ENCODE assay signal across 9 cellular contexts in the genomic region with DNA sequence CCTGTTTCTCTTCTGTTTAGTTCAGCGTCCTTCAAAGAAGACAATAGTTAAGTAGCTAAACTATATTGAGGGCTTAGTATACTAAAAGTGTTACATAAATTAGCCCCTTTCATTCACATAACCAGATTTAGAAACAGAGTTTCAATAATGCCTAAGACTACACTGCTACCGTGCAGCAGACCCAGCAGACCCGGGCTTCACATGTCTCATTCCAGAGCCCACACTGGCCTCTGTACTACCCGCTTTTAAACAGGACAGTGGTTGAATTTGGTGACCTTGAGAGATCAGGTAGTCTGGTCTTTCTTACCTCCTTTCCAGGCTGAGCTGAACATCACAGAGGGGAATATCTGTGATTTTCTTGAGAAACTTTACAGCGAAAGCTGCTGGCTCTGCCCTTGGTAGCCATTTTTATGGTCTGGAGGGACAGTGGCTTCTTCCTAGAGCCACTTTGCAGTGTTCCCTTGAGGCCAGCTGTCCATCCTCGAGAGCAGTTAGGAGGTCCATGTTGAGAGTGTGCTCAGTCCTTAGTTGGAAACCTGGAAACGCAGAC. TPM values are rescaled to one million over a fixed set of nuclear protein-coding genes. Genes with fewer than 3 reads are reported as not detected.
DNase-seq lines count a peak whose midpoint lies in the region; ATAC-seq, FAIRE-seq and TF ChIP-seq lines count a peak whose summit lies in the region.
"Had no signal": no experiment of that assay in that cellular context is flagged by ENCODE, and none has a peak within 500 bp of the region (broad histone marks: within the 10 kb centered on the region; RNA-seq: fewer than 3 reads in every experiment).

No MANE protein-coding gene starts in this region.

- no peak overlapping the region for H3K9ac ChIP-seq in muscle layer of colon (ENCODE audit: low read length)

- no peaks in the 10 kb centered on the region for H4K20me1 ChIP-seq in GM23338 (replicated peaks; ENCODE audit: insufficient read depth)

- no peaks in the 10 kb centered on the region for H3K9me3 Mint-ChIP-seq in GM23338
- H3K9me3 Mint-ChIP-seq in activated naive CD8-positive, alpha-beta T cell (ENCODE audit: low read depth), result no peaks in the 10 kb centered on the region

- H3K4me1 Mint-ChIP-seq in GM23338, result peaks cover 18% of the 10 kb centered on the region
- peaks cover 95% of the 10 kb centered on the region for H3K4me1 Mint-ChIP-seq in activated naive CD8-positive, alpha-beta T cell (ENCODE audit: low read depth)

- H3K4me3 Mint-ChIP-seq in GM23338, result no peak overlapping the region
- peak overlapping the region; percentile 80 for H3K4me3 Mint-ChIP-seq in activated naive CD8-positive, alpha-beta T cell

- H3F3A ChIP-seq in GM23338 (replicated peaks; ENCODE audit: low read depth), result no peaks in the 10 kb centered on the region

- H3K27ac Mint-ChIP-seq in GM23338, result no peak overlapping the region
- H3K27ac Mint-ChIP-seq in activated naive CD8-positive, alpha-beta T cell, result peak overlapping the region; percentile 98

- no peak for TF ChIP-seq CTCF in AG04450 (IDR thresholded peaks at IDR 0.05; ENCODE audit: low read depth, low read length)
- no peak for TF ChIP-seq CTCF in GM23338 (conservative IDR thresholded peaks at IDR 0.05; ENCODE audit: low read depth in 2 of 2)

- H3K36me3 ChIP-seq in GM23338 (ENCODE audit: insufficient read depth) (no peaks in the 10 kb centered on the region), muscle layer of colon (ENCODE audit: insufficient read depth, low read length) (peaks cover 8% of the 10 kb centered on the region), H7 (replicated peaks; ENCODE audit: control insufficient read depth, insufficient read depth, low read length) (no peaks in the 10 kb centered on the region)

- ATAC-seq in GM23338, result no peak

- CTCF ChIA-PET in AG04450 (lab: Charles Lee), result interaction anchor here (1.0 to 1.9 kb wide), 5 partner anchors 11 to 75 kb away, joined by 4 to 9 read pairs (median 4); no protein-coding TSS in a partner anchor

- no peaks in the 10 kb centered on the region for H3K9me3 ChIP-seq in AG04450 (ENCODE audit: control insufficient read depth, insufficient read depth, low read length)
- no peaks in the 10 kb centered on the region for H3K9me3 ChIP-seq in muscle layer of colon (ENCODE audit: low read length)

- peaks cover 2% of the 10 kb centered on the region for H3K27me3 Mint-ChIP-seq in GM23338 (ENCODE audit: insufficient read depth, low read depth, poor library complexity)
- no peaks in the 10 kb centered on the region for H3K27me3 Mint-ChIP-seq in activated naive CD8-positive, alpha-beta T cell

- H3K4me1 ChIP-seq in GM23338 (ENCODE audit: insufficient read depth) (peaks cover 7% of the 10 kb centered on the region), muscle layer of colon (ENCODE audit: insufficient read depth, low read length) (peaks cover 91% of the 10 kb centered on the region)

- H3K4me3 ChIP-seq in AG04450 (ENCODE audit: low read depth, low read length) (0 out of 2 replicates have a peak overlapping the region, but pooled peaks have one; percentile 13), GM23338 (no peak overlapping the region), muscle layer of colon (ENCODE audit: low read depth in 1 of 2, low read length in 2 of 2) (peak overlapping the region in 1 of 2 donors; percentile 10), H7 (ENCODE audit: insufficient read depth, low read depth, low read length) (no peak overlapping the region)

- H3K27me3 ChIP-seq in AG04450 (ENCODE audit: control insufficient read depth, insufficient read depth, low read length) (no peaks in the 10 kb centered on the region), GM23338 (ENCODE audit: insufficient read depth) (no peaks in the 10 kb centered on the region), muscle layer of colon (ENCODE audit: control insufficient read depth in 1 of 2, insufficient read depth in 2 of 2, low read length in 2 of 2) (no peaks in the 10 kb centered on the region), H7 (ENCODE audit: control insufficient read depth, insufficient read depth, low read length) (no peaks in the 10 kb centered on the region; the same call in 1 of the 2 replicates)

- H3K36me3 Mint-ChIP-seq in GM23338 (ENCODE audit: low read depth), result no peaks in the 10 kb centered on the region
- peaks cover 9% of the 10 kb centered on the region for H3K36me3 Mint-ChIP-seq in activated naive CD8-positive, alpha-beta T cell

- POLR2A ChIA-PET in AG04450 (lab: Yijun Ruan, JAX), result interaction anchor here (0.5 to 2.7 kb wide), 13 partner anchors 9 to 80 kb away, joined by 3 to 20 read pairs (median 3); partner anchors contain the start of gene IRF1

- no peaks in the 10 kb centered on the region for H3K9me2 ChIP-seq in GM23338 (ENCODE audit: insufficient read depth)

- H3K79me2 ChIP-seq in GM23338 (replicated peaks; ENCODE audit: insufficient read depth), result no peaks in the 10 kb centered on the region

- no peak for FAIRE-seq in urothelium cell line (lab: Jason Lieb, UNC)
- FAIRE-seq: G401.6 had no signal

- H3K27ac ChIP-seq in AG04450 (ENCODE audit: low read depth, low read length) (peak overlapping the region; percentile 98), GM23338 (ENCODE audit: low read depth) (no peak overlapping the region), muscle layer of colon (ENCODE audit: low read depth, low read length) (peak overlapping the region; percentile 79)

- H2AFZ ChIP-seq in GM23338, result peak overlapping the region; percentile 38

- DNase-seq in AG04450 (ENCODE audit: low read depth, low spot score) (no peak), GM23338 (ENCODE audit: low spot score) (no peak), H7 (no peak), OCI-M1 (lab: John Stamatoyannopoulos, UW) (no peak), urothelium cell line (ENCODE audit: low spot score) (no peak)
- no peak for DNase-seq in effector CD4-positive, alpha-beta T cell

- H3K4me2 ChIP-seq in GM23338, result no peak overlapping the region

TF ChIP-seq in GM23338, 12 proteins besides CTCF, POLR2A, EP300 and RAD21 (continues in another document):
- TF ChIP-seq POLR2AphosphoS5 (IDR thresholded peaks at IDR 0.05; ENCODE audit: low read depth) (no peak), NANOG (IDR thresholded peaks at IDR 0.05; ENCODE audit: borderline replicate concordance) (no peak), EZH2phosphoT487 (IDR thresholded peaks at IDR 0.05; ENCODE audit: unreplicated experiment) (no peak), ZNF331 (CRISPR knock-in tag; IDR thresholded peaks at IDR 0.05; ENCODE audit: low read depth) (no peak), EZH2 (IDR thresholded peaks at IDR 0.05; ENCODE audit: low read depth, unreplicated experiment) (no peak), ZNF114 (CRISPR knock-in tag; IDR thresholded peaks at IDR 0.05) (no peak), JUNB (IDR thresholded peaks at IDR 0.05; ENCODE audit: unreplicated experiment) (no peak), REST (IDR thresholded peaks at IDR 0.05; ENCODE audit: unreplicated experiment) (no peak), STAT1 (IDR thresholded peaks at IDR 0.05; ENCODE audit: unreplicated experiment) (no peak), CREB1 (CRISPR knock-in tag; IDR thresholded peaks at IDR 0.05; ENCODE audit: low read depth) (no peak), ETS1 (IDR thresholded peaks at IDR 0.05) (no peak)

RNA-seq across cellular contexts. Expression of gene SLC22A5, which starts 56.5 kb away (rescaled TPM):
- polyA plus RNA-seq in AG04450 (2011; rRNA removed), result 6.9 TPM in 2 replicates
- 9.6 and 13.4 TPM in 2 replicates for polyA minus RNA-seq in AG04450 (2011; rRNA and poly(A)+ RNA removed)
- 2.4 and 4.8 TPM in 2 replicates for total RNA-seq in GM23338 (2014; rRNA removed; shearing (Covaris generic))
- 1.7 and 1.9 TPM in 2 replicates for polyA plus RNA-seq in GM23338 (2016; fragmentation: Nextera tagmentation; extraction: Ambion mirVana)
- 0.76 and 1.6 TPM in 2 replicates for total RNA-seq in H7 (2014; rRNA removed; shearing (Covaris generic))
